25 cellular contexts compared by ENCODE assay signal in the genomic region with DNA sequence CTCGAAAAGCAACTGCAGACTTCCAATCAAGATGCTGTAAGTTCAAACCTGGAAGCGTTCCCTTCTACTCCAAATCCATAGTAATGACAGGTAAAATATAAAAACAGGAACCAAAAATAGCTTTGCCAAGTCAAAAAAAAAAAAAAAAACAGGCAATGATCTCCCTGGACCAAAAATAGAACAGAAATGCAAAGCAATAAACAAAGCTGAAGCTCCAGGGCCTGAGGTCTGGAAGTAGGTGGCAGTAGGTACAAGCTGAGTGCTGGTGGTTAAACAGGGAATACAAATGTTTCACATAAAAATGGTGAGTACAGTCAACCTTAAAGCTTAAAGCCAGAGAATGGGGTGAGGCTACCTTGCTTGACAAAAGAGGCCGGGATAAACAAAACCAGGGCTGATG.
"Had no signal": no experiment of that assay in that cellular context is flagged by ENCODE, and none has a peak within 500 bp of the region (broad histone marks: within the 10 kb centered on the region; RNA-seq: fewer than 3 reads in every experiment).

No MANE protein-coding gene starts in this region.

- H3K36me3 ChIP-seq: cardiac muscle cell, heart right ventricle, lower lobe of right lung, sigmoid colon, upper lobe of right lung, WERI-Rb-1 had no signal

- H3K9me3 Mint-ChIP-seq: activated T-helper 1 cell treated with anti-CD3 and anti-CD28 coated beads, Interleukin-12 subunit alpha, Interleukin-12 subunit beta, Interleukin-2, Interleukin-4 antibody, amounts not matched to agents 30 ng/mL and 10 ng/mL and 1 ng/mL, durations not matched to agents 14 hours and 24 hours and 36 hours had no signal

- H3K4me3 ChIP-seq: body of pancreas, cardiac muscle cell, heart right ventricle, lower lobe of right lung, sigmoid colon, upper lobe of right lung had no signal

- H3K27ac ChIP-seq: body of pancreas, cardiac muscle cell, heart right ventricle, lower lobe of right lung, sigmoid colon, upper lobe of right lung, WERI-Rb-1 had no signal

- H3K4me1 ChIP-seq: body of pancreas, lower lobe of right lung, upper lobe of right lung had no signal

- H3K27me3 ChIP-seq: body of pancreas, cardiac muscle cell, heart right ventricle, sigmoid colon, upper lobe of right lung had no signal

- ATAC-seq: activated CD8-positive, alpha-beta T cell treated with anti-CD3 and anti-CD28 coated beads, Interleukin-2, amount 10 ng/mL, durations not matched to agents 7 days and 5 days; body of pancreas; left colon; lower lobe of right lung; natural killer cell; upper lobe of right lung had no signal

- H3K9me3 ChIP-seq: body of pancreas, lower lobe of right lung, upper lobe of right lung had no signal

- H3K27ac Mint-ChIP-seq: activated CD8-positive, alpha-beta T cell treated with anti-CD3 and anti-CD28 coated beads, Interleukin-2, amount 10 ng/mL, durations not matched to agents 7 days and 5 days; activated T-helper 1 cell treated with anti-CD3 and anti-CD28 coated beads, Interleukin-12 subunit alpha, Interleukin-12 subunit beta, Interleukin-2, Interleukin-4 antibody, amounts not matched to agents 30 ng/mL and 10 ng/mL and 1 ng/mL, durations not matched to agents 14 hours and 24 hours and 36 hours; dendritic cell treated with granulocyte-macrophage colony-stimulating factor and Interleukin-4, amounts not matched to agents 40 ng/mL and 50 ng/mL, for 4 days had no signal

- H3K27me3 Mint-ChIP-seq: dendritic cell treated with granulocyte-macrophage colony-stimulating factor and Interleukin-4, amounts not matched to agents 40 ng/mL and 50 ng/mL, for 4 days had no signal

- DNase-seq: activated CD4-positive, alpha-beta T cell treated with anti-CD3 and anti-CD28 coated beads for 1 hour; activated CD4-positive, alpha-beta T cell treated with anti-CD3 and anti-CD28 coated beads, Interleukin-2, amount 50 U/mL, for 1 hour; activated CD8-positive, alpha-beta T cell treated with anti-CD3 and anti-CD28 coated beads, Interleukin-2, amount 10 ng/mL, durations not matched to agents 7 days and 5 days; activated gamma-delta T cell; activated naive CD4-positive, alpha-beta T cell treated with anti-CD3 and anti-CD28 coated beads, Interleukin-2, amount 50 U/mL, for 16 hours; anterior cingulate cortex; body of pancreas; effector CD4-positive, alpha-beta T cell; erythroblast; foreskin fibroblast; heart right ventricle; left colon; lower lobe of right lung; midbrain; natural killer cell; retina; sigmoid colon; stimulated activated CD4-positive, alpha-beta T cell treated with anti-CD3 and anti-CD28 coated beads, Interleukin-2, amount 100 ng/mL, for 48 hours; stimulated activated CD8-positive, alpha-beta memory T cell treated with anti-CD3 and anti-CD28 coated beads, Interleukin-4, amount 100 ng/mL, for 48 hours; stimulated activated naive CD4-positive, alpha-beta T cell treated with Interleukin-2 at 50 U/mL for 16 hours; upper lobe of right lung; WERI-Rb-1 had no signal

- H3K4me3 Mint-ChIP-seq: activated CD8-positive, alpha-beta T cell treated with anti-CD3 and anti-CD28 coated beads, Interleukin-2, amount 10 ng/mL, durations not matched to agents 7 days and 5 days; activated T-helper 1 cell treated with anti-CD3 and anti-CD28 coated beads, Interleukin-12 subunit alpha, Interleukin-12 subunit beta, Interleukin-2, Interleukin-4 antibody, amounts not matched to agents 30 ng/mL and 10 ng/mL and 1 ng/mL, durations not matched to agents 14 hours and 24 hours and 36 hours; dendritic cell treated with granulocyte-macrophage colony-stimulating factor and Interleukin-4, amounts not matched to agents 40 ng/mL and 50 ng/mL, for 4 days; natural killer cell had no signal
